In the genomic region with DNA sequence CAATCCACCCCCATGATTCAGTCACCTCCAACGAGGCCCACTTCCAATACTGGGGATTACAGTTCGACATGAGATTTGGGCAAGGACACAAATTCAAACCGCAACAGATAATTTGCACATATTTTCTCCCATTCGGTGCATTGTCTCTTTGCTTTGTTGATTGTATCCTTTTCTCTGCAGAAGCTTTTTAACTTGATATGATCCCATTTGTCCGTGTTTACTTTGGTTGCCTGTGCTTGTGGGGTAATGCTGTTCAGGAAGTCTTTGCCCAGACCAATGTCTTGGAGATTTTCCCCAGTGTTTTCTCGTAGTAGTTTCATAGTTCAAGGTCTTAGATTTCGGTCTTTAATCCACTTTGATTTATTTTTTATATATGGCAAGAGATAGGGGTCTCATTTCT, we compare ENCODE assay signal across 27 cellular contexts.
"Had no signal": no experiment of that assay in that cellular context is flagged by ENCODE, and none has a peak within 500 bp of the region (broad histone marks: within the 10 kb centered on the region; RNA-seq: fewer than 3 reads in every experiment).

No MANE protein-coding gene starts in this region.

- H3K27me3 ChIP-seq: stomach, suprapubic skin, testis, thyroid gland, tibial artery, tibial nerve, transverse colon, upper lobe of left lung, upper lobe of right lung, uterus, vagina had no signal

- H3K27ac ChIP-seq: stomach, suprapubic skin, testis, thoracic aorta, thyroid gland, tibial artery, tibial nerve, transverse colon, upper lobe of left lung, upper lobe of right lung, uterus, vagina had no signal

- H3K36me3 ChIP-seq: stomach, suprapubic skin, thoracic aorta, thyroid gland, tibial artery, tibial nerve, transverse colon, upper lobe of left lung, upper lobe of right lung, uterus, vagina had no signal

- H3K4me3 ChIP-seq: stomach, suprapubic skin, testis, thoracic aorta, thyroid gland, tibial artery, tibial nerve, transverse colon, upper lobe of left lung, upper lobe of right lung, uterus, vagina had no signal

- ATAC-seq: stimulated activated effector memory CD8-positive, alpha-beta T cell treated with anti-CD3 and anti-CD28 coated beads, Interleukin-12 subunit alpha, Interleukin-12 subunit beta, amount 100 ng/mL, for 72 hours; stimulated activated memory B cell treated with anti-CD40 and anti-IgM and Interleukin-4, amounts not matched to agents 10 μg/mL and 1 μg/mL and 100 μg/mL, for 72 hours; stimulated activated naive B cell treated with anti-CD40 and anti-IgM and Interleukin-4, amounts not matched to agents 10 μg/mL and 1 μg/mL and 100 μg/mL, for 72 hours; stimulated activated naive CD8-positive, alpha-beta T cell treated with anti-CD3 and anti-CD28 coated beads, Interleukin-15, amount 100 ng/mL, for 72 hours; stimulated activated naive CD8-positive, alpha-beta T cell treated with anti-CD3 and anti-CD28 coated beads, Interleukin-15, Interleukin-2, amounts not matched to agents 100 U/mL and 50 U/mL, for 24 hours; upper lobe of right lung had no signal

- DNase-seq: stimulated activated CD4-positive, alpha-beta T cell treated with anti-CD3 and anti-CD28 coated beads, Interleukin-2, amount 100 ng/mL, for 48 hours; stimulated activated CD4-positive, alpha-beta T cell treated with anti-CD3 and anti-CD28 coated beads, Interleukin-4, amount 100 ng/mL, for 1 hour; stimulated activated CD4-positive, alpha-beta T cell treated with anti-CD3 and anti-CD28 coated beads, Interleukin-4, amount 100 ng/mL, for 24 hours; stimulated activated CD4-positive, alpha-beta T cell treated with anti-CD3 and anti-CD28 coated beads, Interleukin-4, amount 100 ng/mL, for 4 hours; stimulated activated CD8-positive, alpha-beta memory T cell treated with anti-CD3 and anti-CD28 coated beads, Interleukin-4, amount 100 ng/mL, for 48 hours; stimulated activated naive B cell treated with anti-CD40 and anti-IgM and Interleukin-4, amounts not matched to agents 10 μg/mL and 1 μg/mL and 100 μg/mL, for 72 hours; stimulated activated naive CD4-positive, alpha-beta T cell; stimulated activated naive CD4-positive, alpha-beta T cell treated with Interleukin-2 at 50 U/mL for 16 hours; stimulated activated naive CD8-positive, alpha-beta T cell treated with anti-CD3 and anti-CD28 coated beads, Interleukin-15, amount 100 ng/mL, for 72 hours; stimulated activated naive CD8-positive, alpha-beta T cell treated with anti-CD3 and anti-CD28 coated beads, Interleukin-15, Interleukin-2, amounts not matched to agents 100 U/mL and 50 U/mL, for 24 hours; stomach; substantia nigra; testis; thyroid gland; tibial artery; transverse colon; trophoblast cell; upper lobe of left lung; upper lobe of right lung; uterus had no signal

- H3K4me1 ChIP-seq: stomach, suprapubic skin, testis, thyroid gland, tibial nerve, transverse colon, upper lobe of left lung, upper lobe of right lung, uterus, vagina had no signal

- H3K9me3 ChIP-seq: suprapubic skin, testis, thyroid gland, upper lobe of left lung, upper lobe of right lung, uterus, vagina had no signal

- FAIRE-seq: urothelium cell line had no signal
